22 cellular contexts compared by ENCODE assay signal in genomic region chr7:5339949-5340348, GRCh38. TPM values are rescaled to one million over a fixed set of nuclear protein-coding genes. Genes with fewer than 3 reads are reported as not detected.
DNase-seq lines count a peak whose midpoint lies in the region; ATAC-seq and TF ChIP-seq lines count a peak whose summit lies in the region.
"Had no signal": no experiment of that assay in that cellular context is flagged by ENCODE, and none has a peak within 500 bp of the region (broad histone marks: within the 10 kb centered on the region; RNA-seq: fewer than 3 reads in every experiment).

No MANE protein-coding gene starts in this region.

- H3K36me3 ChIP-seq in KMS-11 (ENCODE audit: insufficient read depth), result peaks cover 9% of the 10 kb centered on the region; the same call in 1 of the 2 replicates
- peaks cover 0 to 97% of the 10 kb centered on the region in 2 donors for H3K36me3 ChIP-seq in left lung

- 0 out of 2 replicates have a peak overlapping the region, but pooled peaks have one; percentile 1 for H3K4me2 ChIP-seq in KMS-11

- CTCF ChIA-PET in activated CD8-positive, alpha-beta memory T cell treated with anti-CD3 and anti-CD28 coated beads, Interleukin-2, amount 10 ng/mL, durations not matched to agents 7 days and 5 days (lab: Charles Lee), result no interaction called here

- H3K27ac ChIP-seq in KMS-11 (no peak overlapping the region; the same call in 1 of the 2 replicates), left lung (peak overlapping the region in 1 of 2 donors; percentile 28)
- H3K27ac ChIP-seq: C4-2B, HL-60, Peyer's patch, SJCRH30 had no signal

- H3K27me3 Mint-ChIP-seq in activated CD8-positive, alpha-beta memory T cell treated with anti-CD3 and anti-CD28 coated beads, Interleukin-2, amount 10 ng/mL, durations not matched to agents 7 days and 5 days, result no peaks in the 10 kb centered on the region
- H3K27me3 Mint-ChIP-seq in type B pancreatic cell, result no peaks in the 10 kb centered on the region
- H3K27me3 Mint-ChIP-seq: CD8-positive, alpha-beta memory T cell had no signal

- peaks cover 82% of the 10 kb centered on the region for H3K36me3 Mint-ChIP-seq in activated CD8-positive, alpha-beta memory T cell treated with anti-CD3 and anti-CD28 coated beads, Interleukin-2, amount 10 ng/mL, durations not matched to agents 7 days and 5 days
- peaks cover 65% of the 10 kb centered on the region for H3K36me3 Mint-ChIP-seq in type B pancreatic cell

- DNase-seq in activated CD8-positive, alpha-beta memory T cell treated with anti-CD3 and anti-CD28 coated beads, Interleukin-2, amount 10 ng/mL, durations not matched to agents 7 days and 5 days, result no peak
- no peak for DNase-seq in activated CD8-positive, alpha-beta memory T cell treated with anti-CD3 and anti-CD28 coated beads, Interleukin-2, amount 50 U/mL, for 48 hours
- DNase-seq in left lung (no peak), type B pancreatic cell (ENCODE audit: extremely low spot score, unreplicated experiment) (no peak), KBM-7 (no peak)
- DNase-seq: CD8-positive, alpha-beta memory T cell; NCI-H1092 treated with DMSO at 0.1 percent for 48 hours; NCI-H146; NCI-H2029 treated with DMSO at 0.1 percent for 48 hours; NCI-H2171; NCI-H345; NCI-H524 treated with DMSO at 0.1 percent for 48 hours; NCI-H82; Peyer's patch; SJCRH30 had no signal

- peak overlapping the region; percentile 1 for H3K27ac Mint-ChIP-seq in activated CD8-positive, alpha-beta memory T cell treated with anti-CD3 and anti-CD28 coated beads, Interleukin-2, amount 10 ng/mL, durations not matched to agents 7 days and 5 days
- H3K27ac Mint-ChIP-seq in type B pancreatic cell, result peak overlapping the region; percentile 72

- intact Hi-C loops in left lung (cut with DNase I), result no loop called here

- H3K27me3 ChIP-seq in KMS-11 (ENCODE audit: insufficient read depth, low read depth), result no peaks in the 10 kb centered on the region
- H3K27me3 ChIP-seq in left lung, result no peaks in the 10 kb centered on the region
- H3K27me3 ChIP-seq: Peyer's patch, SJCRH30 had no signal

- no peak overlapping the region for H2AFZ ChIP-seq in KMS-11 (ENCODE audit: low read depth)

- peaks cover 9% of the 10 kb centered on the region for H3K4me1 Mint-ChIP-seq in activated CD8-positive, alpha-beta memory T cell treated with anti-CD3 and anti-CD28 coated beads, Interleukin-2, amount 10 ng/mL, durations not matched to agents 7 days and 5 days
- no peaks in the 10 kb centered on the region for H3K4me1 Mint-ChIP-seq in type B pancreatic cell (ENCODE audit: unreplicated experiment)

- in situ Hi-C loops in KBM-7 (cut with MboI; ENCODE audit: low pct_unique_long_range_greater_than_20kb, low sequenced_read_pairs), result no loop called here

- no peak for TF ChIP-seq CTCF in KMS-11 (conservative IDR thresholded peaks at IDR 0.05; ENCODE audit: low read depth, low read length)
- TF ChIP-seq CTCF in left lung (IDR thresholded peaks at IDR 0.05), result no peak
- TF ChIP-seq CTCF in type B pancreatic cell (conservative IDR thresholded peaks at IDR 0.05), result no peak

- peaks cover 11% of the 10 kb centered on the region for H3K9me3 Mint-ChIP-seq in activated CD8-positive, alpha-beta memory T cell treated with anti-CD3 and anti-CD28 coated beads, Interleukin-2, amount 10 ng/mL, durations not matched to agents 7 days and 5 days (ENCODE audit: low read depth)
- peaks cover 12% of the 10 kb centered on the region for H3K9me3 Mint-ChIP-seq in type B pancreatic cell

- peaks cover 0 to 12% of the 10 kb centered on the region in 2 donors for H3K9me3 ChIP-seq in left lung

- no peaks in the 10 kb centered on the region for H3K79me2 ChIP-seq in KMS-11 (ENCODE audit: insufficient read depth, low read depth)

- ATAC-seq in activated CD8-positive, alpha-beta memory T cell treated with anti-CD3 and anti-CD28 coated beads, Interleukin-2, amount 10 ng/mL, durations not matched to agents 7 days and 5 days, result no peak
- ATAC-seq in left lung, result peak; percentile 82
- no peak for ATAC-seq in HG02938 (IDR thresholded peaks at IDR 0.05; ENCODE audit: unreplicated experiment)
- ATAC-seq in HG03196 (IDR thresholded peaks at IDR 0.05; ENCODE audit: unreplicated experiment), result no peak
- ATAC-seq: HepG2, K562 had no signal

- H3K4me3 ChIP-seq in KMS-11 (IDR thresholded peaks at IDR 0.05; ENCODE audit: insufficient read depth, low read depth, low read length), result no peak overlapping the region
- H3K4me3 ChIP-seq in left lung, result no peak overlapping the region
- H3K4me3 ChIP-seq: K562, Peyer's patch, SJCRH30 had no signal

- H4K20me1 ChIP-seq in KMS-11 (ENCODE audit: insufficient read depth), result no peaks in the 10 kb centered on the region

- H3K4me1 ChIP-seq in KMS-11 (ENCODE audit: low read depth, poor library complexity, severe bottlenecking) (peaks cover 8% of the 10 kb centered on the region), left lung (no peaks in the 10 kb centered on the region)
- H3K4me1 ChIP-seq: Peyer's patch, SJCRH30 had no signal

- no peak overlapping the region for H3K4me3 Mint-ChIP-seq in activated CD8-positive, alpha-beta memory T cell treated with anti-CD3 and anti-CD28 coated beads, Interleukin-2, amount 10 ng/mL, durations not matched to agents 7 days and 5 days
- H3K4me3 Mint-ChIP-seq in type B pancreatic cell, result no peak overlapping the region
- H3K4me3 Mint-ChIP-seq: CD8-positive, alpha-beta memory T cell had no signal

- H3K9ac ChIP-seq in KMS-11, result no peak overlapping the region

RNA-seq across cellular contexts. Expression of gene SLC29A4, which starts 57.2 kb away (rescaled TPM):
- total RNA-seq in activated CD8-positive, alpha-beta memory T cell treated with anti-CD3 and anti-CD28 coated beads, Interleukin-2, amount 10 ng/mL, durations not matched to agents 7 days and 5 days, result under 1 TPM; 0.26 to 0.76 TPM
- total RNA-seq in left lung (1 to 10 TPM; 1.2 to 7.3 TPM), type B pancreatic cell (ENCODE audit: low replicate concordance) (76.1 and 79.6 TPM in 2 replicates)
